Comparison of ENCODE assay signal across 17 cellular contexts in the genomic region with DNA sequence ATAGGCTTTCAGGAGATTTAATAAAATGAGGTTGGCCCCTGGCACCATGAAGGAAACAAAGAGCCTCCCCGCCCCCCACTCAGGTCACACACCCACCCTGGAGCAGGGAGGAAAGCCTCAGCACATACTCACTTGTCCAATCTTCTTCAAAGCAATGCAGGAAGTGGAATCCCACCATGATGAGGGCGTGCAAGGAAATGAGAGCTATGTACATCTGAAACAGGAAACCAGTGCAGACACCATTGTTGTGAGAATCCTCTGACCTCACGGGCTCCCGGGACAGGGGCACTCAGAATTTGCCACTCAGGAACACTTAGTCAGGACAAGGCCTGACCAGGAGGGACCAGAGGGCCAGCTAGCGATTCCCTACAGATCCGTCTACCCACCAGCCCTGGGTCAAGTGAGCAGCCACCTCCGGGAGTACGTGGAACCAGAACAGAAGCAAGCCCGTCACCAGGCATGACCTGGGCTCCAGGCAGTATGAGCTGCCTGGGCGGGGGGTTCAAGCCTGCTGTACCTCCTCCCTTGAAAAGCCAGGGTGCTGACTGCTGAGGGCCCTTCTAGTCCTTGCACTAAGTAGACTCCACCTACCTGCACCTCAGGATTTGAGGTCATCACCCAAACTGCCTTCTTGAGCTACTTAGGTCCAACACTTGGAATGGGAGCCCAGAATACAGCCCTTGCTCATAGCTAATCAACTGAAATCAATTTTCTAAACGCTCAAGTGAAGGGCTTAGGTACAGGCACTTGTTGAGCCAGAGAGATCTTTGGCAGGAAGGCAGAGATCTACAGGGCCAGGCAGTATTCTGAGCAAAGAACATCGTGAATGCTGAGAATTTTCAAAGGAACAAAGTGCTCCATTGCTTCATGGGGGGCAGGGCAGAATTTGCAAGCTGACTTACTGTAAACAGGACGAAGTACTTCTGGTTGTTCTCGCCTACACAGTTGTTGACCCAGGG. TPM values are rescaled to one million over a fixed set of nuclear protein-coding genes. Genes with fewer than 3 reads are reported as not detected.
DNase-seq lines count a peak whose midpoint lies in the region; FAIRE-seq and TF ChIP-seq lines count a peak whose summit lies in the region.
"Had no signal": no experiment of that assay in that cellular context is flagged by ENCODE, and none has a peak within 500 bp of the region (broad histone marks: within the 10 kb centered on the region; RNA-seq: fewer than 3 reads in every experiment).

No MANE protein-coding gene starts in this region.

- peaks cover 99% of the 10 kb centered on the region for H3K36me3 ChIP-seq in BLaER1
- H3K36me3 ChIP-seq in HUES48 (ENCODE audit: control insufficient read depth, insufficient read depth, low read length): peaks cover 66% of the 10 kb centered on the region
- H3K36me3 ChIP-seq in mammary epithelial cell (ENCODE audit: insufficient read depth, low read length): peaks cover 9% of the 10 kb centered on the region
- H3K36me3 ChIP-seq: BE2C, MG63 had no signal

- H3K4me3 Mint-ChIP-seq in endothelial cell (ENCODE audit: unreplicated experiment): peak overlapping the region; percentile 23
- H3K4me3 Mint-ChIP-seq in neural crest cell: no peak overlapping the region
- no peak overlapping the region for H3K4me3 Mint-ChIP-seq in activated T-cell treated with anti-CD3 and anti-CD28 coated beads, Interleukin-2, amount 50 U/mL, for 24 hours

- WGBS in lower leg skin, 2 donors: 93 to 94% methylated on average over 14 of the region's 14 CpGs
- 95% methylated on average over 14 of the region's 14 CpGs for whole genome bisulfite sequencing in mammary epithelial cell (ENCODE audit: low coverage, missing lambda C conversion rate)

- H4K20me1 ChIP-seq in BLaER1 (no peaks in the 10 kb centered on the region), mammary epithelial cell (ENCODE audit: insufficient read depth, low read length) (no peaks in the 10 kb centered on the region)

- H3K4me1 Mint-ChIP-seq in endothelial cell (ENCODE audit: unreplicated experiment) (peaks cover 52% of the 10 kb centered on the region), neural crest cell (peaks cover 18% of the 10 kb centered on the region)
- H3K4me1 Mint-ChIP-seq in activated T-cell treated with anti-CD3 and anti-CD28 coated beads, Interleukin-2, amount 50 U/mL, for 24 hours (ENCODE audit: low read depth): peaks cover 6% of the 10 kb centered on the region

- DNase-seq in endothelial cell (ENCODE audit: low spot score) (peak; percentile 51), neural crest cell (ENCODE audit: low read depth, low spot score) (no peak), lower leg skin (ENCODE audit: low spot score in 2 of 2) (no peak), H54 (ENCODE audit: insufficient read length, low spot score) (no peak), mammary epithelial cell (no peak)
- DNase-seq in activated T-cell treated with anti-CD3 and anti-CD28 coated beads, Interleukin-2, amount 50 U/mL, for 24 hours: no peak
- DNase-seq: BE2C, MG63, NCI-H1092 treated with DMSO at 0.1 percent for 48 hours, NCI-H1694, NCI-H345, NCI-H69, PC-3 had no signal

- BruUV-seq in mammary epithelial cell (replicated peaks; lab: Mats Ljungman, UMichigan): no TSS peak

- in situ Hi-C loops in mammary epithelial cell (cut with MboI; ENCODE audit: low sequenced_read_pairs in 2 of 2): no loop called here

- H3K4me2 ChIP-seq in BLaER1 (peak overlapping the region; percentile 16; the same call in 1 of the 2 replicates), mammary epithelial cell (ENCODE audit: insufficient read depth, low read depth, low read length) (no peak overlapping the region)

- FAIRE-seq in H54 (lab: Jason Lieb, UNC): no peak

- H3K9ac ChIP-seq in BLaER1 (no peak overlapping the region), HUES48 (ENCODE audit: low read depth, low read length) (no peak overlapping the region), mammary epithelial cell (ENCODE audit: insufficient read depth, low read length) (no peak overlapping the region)

- TF ChIP-seq POLR2A in lower leg skin (IDR thresholded peaks at IDR 0.05) (no peak), H54 (IDR thresholded peaks at IDR 0.05; ENCODE audit: low read depth, low read length) (no peak)

- intact Hi-C loops in lower leg skin (cut with DNase I; ENCODE audit: low total_unique reads): no loop called here
- intact Hi-C loops in mammary epithelial cell (cut with micrococcal nuclease): no loop called here

- H3K79me2 ChIP-seq in mammary epithelial cell (ENCODE audit: insufficient read depth, low read length): peaks cover 40% of the 10 kb centered on the region

- no peaks in the 10 kb centered on the region for H3K9me3 Mint-ChIP-seq in endothelial cell (ENCODE audit: unreplicated experiment)
- H3K9me3 Mint-ChIP-seq in neural crest cell: no peaks in the 10 kb centered on the region
- no peaks in the 10 kb centered on the region for H3K9me3 Mint-ChIP-seq in activated T-cell treated with anti-CD3 and anti-CD28 coated beads, Interleukin-2, amount 50 U/mL, for 24 hours

- dilution Hi-C loops in mammary epithelial cell (cut with HindIII; ENCODE audit: low sequenced_read_pairs): no loop called here

- H3K27ac Mint-ChIP-seq in endothelial cell (ENCODE audit: unreplicated experiment): peak overlapping the region; percentile 99
- peak overlapping the region; percentile 67 for H3K27ac Mint-ChIP-seq in neural crest cell (ENCODE audit: unreplicated experiment)
- H3K27ac Mint-ChIP-seq in activated T-cell treated with anti-CD3 and anti-CD28 coated beads, Interleukin-2, amount 50 U/mL, for 24 hours: no peak overlapping the region

- TF ChIP-seq CTCF in endothelial cell (IDR thresholded peaks at IDR 0.05; ENCODE audit: unreplicated experiment) (no peak), neural crest cell (conservative IDR thresholded peaks at IDR 0.05) (no peak), lower leg skin (IDR thresholded peaks at IDR 0.05) (no peak), mammary epithelial cell (conservative IDR thresholded peaks at IDR 0.05 in 1 of 2, IDR thresholded peaks at IDR 0.05 in 1 of 2; ENCODE audit: extremely low read depth in 1 of 2, insufficient read depth in 1 of 2, low read depth in 1 of 2, low read length in 2 of 2) (no peak)

- peaks cover 12% of the 10 kb centered on the region for H3K27me3 Mint-ChIP-seq in endothelial cell (ENCODE audit: unreplicated experiment)
- H3K27me3 Mint-ChIP-seq in neural crest cell (ENCODE audit: low read depth): no peaks in the 10 kb centered on the region
- no peaks in the 10 kb centered on the region for H3K27me3 Mint-ChIP-seq in activated T-cell treated with anti-CD3 and anti-CD28 coated beads, Interleukin-2, amount 50 U/mL, for 24 hours

- H3K4me1 ChIP-seq in BLaER1: peaks cover 5% of the 10 kb centered on the region; the same call in 1 of the 2 replicates
- H3K4me1 ChIP-seq in HUES48 (ENCODE audit: control insufficient read depth, insufficient read depth, low read length): peaks cover 12% of the 10 kb centered on the region
- no peaks in the 10 kb centered on the region for H3K4me1 ChIP-seq in mammary epithelial cell (ENCODE audit: insufficient read depth, low read length)
- H3K4me1 ChIP-seq: BE2C had no signal

- H2AFZ ChIP-seq in mammary epithelial cell (ENCODE audit: low read depth, low read length): no peak overlapping the region

- CTCF ChIA-PET in mammary epithelial cell (lab: Charles Lee; ENCODE audit: low non-redundant PET): no interaction called here

- H3K36me3 Mint-ChIP-seq in endothelial cell (ENCODE audit: low read depth, unreplicated experiment) (peaks cover 53% of the 10 kb centered on the region), neural crest cell (ENCODE audit: low read depth) (peaks cover 11% of the 10 kb centered on the region)
- H3K36me3 Mint-ChIP-seq in activated T-cell treated with anti-CD3 and anti-CD28 coated beads, Interleukin-2, amount 50 U/mL, for 24 hours (ENCODE audit: low read depth): peaks cover 94% of the 10 kb centered on the region

- H3K27me3 ChIP-seq in BLaER1 (no peaks in the 10 kb centered on the region), HUES48 (ENCODE audit: control insufficient read depth, insufficient read depth, low read length) (no peaks in the 10 kb centered on the region), mammary epithelial cell (ENCODE audit: insufficient read depth, low read length) (no peaks in the 10 kb centered on the region)
- H3K27me3 ChIP-seq: BE2C, MG63 had no signal

- H3K9me3 ChIP-seq in BLaER1: no peaks in the 10 kb centered on the region; the same call in 1 of the 2 replicates
- H3K9me3 ChIP-seq in HUES48 (ENCODE audit: control insufficient read depth, insufficient read depth, low read length): no peaks in the 10 kb centered on the region
- no peaks in the 10 kb centered on the region for H3K9me3 ChIP-seq in mammary epithelial cell (replicated peaks; ENCODE audit: insufficient read depth, low read length)
- H3K9me3 ChIP-seq: BE2C, MG63 had no signal

- H3K27ac ChIP-seq in BLaER1 (no peak overlapping the region), HUES48 (ENCODE audit: low read depth, low read length) (peak overlapping the region; percentile 40), mammary epithelial cell (ENCODE audit: insufficient read depth, low read depth, low read length) (no peak overlapping the region)
- H3K27ac ChIP-seq: HL-60 had no signal

- H3K4me3 ChIP-seq in BLaER1 (no peak overlapping the region), HUES48 (ENCODE audit: low read depth, low read length) (no peak overlapping the region), lower leg skin (ENCODE audit: low read depth, poor library complexity, severe bottlenecking) (no peak overlapping the region), mammary epithelial cell (replicated peaks in 1 of 3; ENCODE audit: insufficient read depth in 1 of 3, low read depth in 2 of 3, low read length in 3 of 3) (no peak overlapping the region)
- H3K4me3 ChIP-seq: MG63 had no signal

RNA-seq across cellular contexts. Expression of a gene that starts 42.7 kb away (rescaled TPM):
- 135 TPM for total RNA-seq in endothelial cell (ENCODE audit: unreplicated experiment)
- total RNA-seq in neural crest cell: 56.7 and 62.2 TPM in 2 replicates
- 100 to 1,000 TPM; 146 to 177 (median 159) TPM for total RNA-seq in lower leg skin
- 100 to 1,000 TPM in 1 of 2 donors, 10 to 100 TPM in 1; 85.7 to 106 TPM for total RNA-seq in mammary epithelial cell
- polyA plus RNA-seq in mammary epithelial cell: 192 TPM
- polyA minus RNA-seq in mammary epithelial cell: 314 TPM

RNA-seq across cellular contexts. Expression of a gene that starts 42.8 kb away (rescaled TPM):
- total RNA-seq in endothelial cell (ENCODE audit: unreplicated experiment): 33.2 TPM
- total RNA-seq in neural crest cell: 50.7 and 55.6 TPM in 2 replicates
- 100 to 1,000 TPM in 3 of 4 donors, 10 to 100 TPM in 1; 77.4 to 178 (median 133) TPM for total RNA-seq in lower leg skin
- 10 to 100 TPM; 34.5 to 59.8 TPM for total RNA-seq in mammary epithelial cell
- 93.4 TPM for polyA plus RNA-seq in mammary epithelial cell
- polyA minus RNA-seq in mammary epithelial cell: 50.0 TPM

RNA-seq across cellular contexts. Expression of a gene that starts 58.9 kb away (rescaled TPM):
- not detected for total RNA-seq in endothelial cell (ENCODE audit: unreplicated experiment)
- total RNA-seq in neural crest cell: not detected in 2 replicates
- total RNA-seq in lower leg skin: 1 to 10 TPM in 2 of 4 donors, under 1 TPM in 1, not detected in 1; 0.26 to 1.4 (median 1.3) TPM
- total RNA-seq in mammary epithelial cell: 1 to 10 TPM in 1 of 2 donors, under 1 TPM in 1; 0.33 to 1.2 TPM
- 1.6 TPM for polyA plus RNA-seq in mammary epithelial cell
- 3.4 TPM for polyA minus RNA-seq in mammary epithelial cell
- total RNA-seq: SK-MEL-5 had no signal
